3 cellular contexts compared by ENCODE assay signal in the genomic region with DNA sequence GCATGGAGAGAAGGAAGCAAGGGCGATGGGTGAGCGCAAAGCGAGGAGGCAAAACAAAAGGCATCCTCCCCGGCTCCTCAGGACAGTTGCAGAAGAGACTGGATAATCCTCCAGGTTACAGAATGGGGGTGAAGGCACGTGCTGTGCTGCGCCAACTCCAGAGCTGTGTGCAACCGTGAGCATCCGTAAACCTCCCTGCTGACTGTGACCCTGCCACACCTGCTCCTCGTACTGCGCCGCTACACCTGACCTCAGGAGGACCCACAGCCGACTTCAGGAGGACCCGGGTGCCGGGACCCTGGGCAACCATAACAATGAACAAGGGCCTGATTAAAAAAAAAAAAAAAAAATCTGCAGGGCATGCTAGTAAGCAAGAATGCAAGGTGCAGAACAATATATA.
"Had no signal": no experiment of that assay in that cellular context is flagged by ENCODE, and none has a peak within 500 bp of the region (broad histone marks: within the 10 kb centered on the region; RNA-seq: fewer than 3 reads in every experiment).

No MANE protein-coding gene starts in this region.

- DNase-seq: GDM1, GF-D8 had no signal

- ATAC-seq: GM12878 had no signal
